23 cellular contexts compared by ENCODE assay signal in genomic region chr1:90782046-90782445, GRCh38.
"Had no signal": no experiment of that assay in that cellular context is flagged by ENCODE, and none has a peak within 500 bp of the region (broad histone marks: within the 10 kb centered on the region; RNA-seq: fewer than 3 reads in every experiment).

No MANE protein-coding gene starts in this region.

- H3K4me3 ChIP-seq: coronary artery, esophagus muscularis mucosa, lower lobe of right lung, ovary, psoas muscle, sigmoid colon, testis, tibial artery had no signal

- H3K27me3 ChIP-seq: ovary, sigmoid colon, testis had no signal

- FAIRE-seq: endothelial cell of umbilical vein had no signal

- ATAC-seq: left colon; left ventricle myocardium superior; lower lobe of right lung; natural killer cell; psoas muscle; right cardiac atrium; stimulated activated effector memory CD8-positive, alpha-beta T cell treated with anti-CD3 and anti-CD28 coated beads, Interleukin-12 subunit alpha, Interleukin-12 subunit beta, amount 100 ng/mL, for 72 hours; stimulated activated naive CD8-positive, alpha-beta T cell treated with anti-CD3 and anti-CD28 coated beads, Interleukin-15, Interleukin-2, amounts not matched to agents 100 U/mL and 50 U/mL, for 24 hours had no signal

- DNase-seq: dermis blood vessel endothelial cell; effector memory CD4-positive, alpha-beta T cell; foreskin melanocyte; immature natural killer cell; islet precursor cell; kidney glomerular epithelial cell; left colon; left ventricle myocardium superior; lower lobe of right lung; natural killer cell; ovary; psoas muscle; right cardiac atrium; sigmoid colon; stimulated activated CD4-positive, alpha-beta T cell treated with anti-CD3 and anti-CD28 coated beads, Interleukin-2, amount 100 ng/mL, for 24 hours; stimulated activated CD4-positive, alpha-beta T cell treated with anti-CD3 and anti-CD28 coated beads, Interleukin-4, amount 100 ng/mL, for 24 hours; stimulated activated naive CD8-positive, alpha-beta T cell treated with anti-CD3 and anti-CD28 coated beads, Interleukin-15, Interleukin-2, amounts not matched to agents 100 U/mL and 50 U/mL, for 24 hours; testis; tibial artery had no signal

- H3K36me3 ChIP-seq: esophagus muscularis mucosa, lower lobe of right lung, ovary, sigmoid colon, tibial artery had no signal
